Comparison of ENCODE assay signal across 8 cellular contexts in genomic region chr17:39980402-39981206, GRCh38.
DNase-seq lines count a peak whose midpoint lies in the region; ATAC-seq lines count a peak whose summit lies in the region.

PSMD3 (plus strand) TSS chr17:39980807; CDS start chr17:39980971, 164 bp downstream.

- DNase-seq in Ammon's horn (ENCODE audit: low spot score) (peak; percentile 100), NCI-H446 treated with DMSO at 0.1 percent for 48 hours (lab: John Stamatoyannopoulos, UW) (peak; percentile 98), cerebellar cortex (ENCODE audit: low spot score) (peak; percentile 100), iris pigment epithelial cell (ENCODE audit: low read depth) (peak; percentile 100)
- DNase-seq in stimulated activated CD4-positive, alpha-beta T cell treated with anti-CD3 and anti-CD28 coated beads, Interleukin-12 subunit alpha, Interleukin-12 subunit beta, amount 100 ng/mL, for 4 hours, result peak; percentile 96

- ATAC-seq in GM19043 (IDR thresholded peaks at IDR 0.05; ENCODE audit: low read depth, unreplicated experiment), result peak; percentile 95
- peak; percentile 92 for ATAC-seq in HG03378 (IDR thresholded peaks at IDR 0.05; ENCODE audit: unreplicated experiment)
- peak; percentile 97 for ATAC-seq in activated CD4-positive, CD25-positive, alpha-beta regulatory T cell treated with anti-CD3 and anti-CD28 coated beads, Interleukin-2, amount 50 U/mL, for 24 hours

Comparison
In these comparisons a context has a peak if more than half of its experiments do, and no peak if none do; other contexts are left out.
1. Peak in every context shown above with its lines: DNase-seq and ATAC-seq.